Comparison of ENCODE assay signal across 1 cellular context in genomic region chr7:30556854-30557644, GRCh38.
TF ChIP-seq lines count a peak whose summit lies in the region.

No MANE protein-coding gene starts in this region.

TF ChIP-seq in WTC11, 78 proteins besides CTCF, POLR2A, EP300 and RAD21 (continued from another document):
- TF ChIP-seq, protein P1, sequence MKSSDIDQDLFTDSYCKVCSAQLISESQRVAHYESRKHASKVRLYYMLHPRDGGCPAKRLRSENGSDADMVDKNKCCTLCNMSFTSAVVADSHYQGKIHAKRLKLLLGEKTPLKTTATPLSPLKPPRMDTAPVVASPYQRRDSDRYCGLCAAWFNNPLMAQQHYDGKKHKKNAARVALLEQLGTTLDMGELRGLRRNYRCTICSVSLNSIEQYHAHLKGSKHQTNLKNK (CRISPR knock-in tag; IDR thresholded peaks at IDR 0.05), result no peak
- TF ChIP-seq JAZF1 (CRISPR knock-in tag; IDR thresholded peaks at IDR 0.05), result no peak
TF ChIP-seq in WTC11: peak in this region for 0.
